25 cellular contexts compared by ENCODE assay signal in the genomic region with DNA sequence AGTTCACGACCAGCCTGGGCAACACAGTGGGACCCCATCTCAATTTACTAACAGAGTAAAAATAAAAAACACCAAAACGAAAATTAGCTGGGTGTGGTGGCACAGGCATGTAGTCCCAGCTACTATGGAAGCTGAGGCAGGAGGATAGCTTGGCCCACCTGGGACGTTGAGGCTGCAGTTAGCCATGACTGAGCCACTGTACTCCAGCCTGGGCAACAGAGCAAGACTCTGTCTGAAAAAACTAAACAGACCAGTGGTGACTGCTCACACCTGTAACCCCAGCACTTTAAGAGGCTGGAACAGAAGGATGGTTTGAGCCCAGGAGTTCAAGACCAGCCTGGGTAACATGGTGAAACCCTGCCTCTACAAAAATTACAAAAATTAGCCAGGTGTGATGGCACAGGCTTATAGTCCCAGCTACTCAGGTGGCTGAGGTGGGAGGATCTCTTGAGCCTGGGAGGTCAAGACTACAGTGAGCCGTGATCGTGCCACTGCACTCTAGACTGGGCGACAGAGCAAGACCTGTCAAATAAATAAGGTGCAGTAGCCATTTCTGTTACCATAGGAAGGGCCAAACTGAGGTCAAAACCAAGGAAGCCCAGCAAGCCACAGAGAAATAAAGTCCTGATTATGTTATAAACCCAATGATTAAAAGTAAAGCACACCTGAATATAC. TPM values are rescaled to one million over a fixed set of nuclear protein-coding genes. Genes with fewer than 3 reads are reported as not detected.
DNase-seq lines count a peak whose midpoint lies in the region; ATAC-seq, FAIRE-seq and TF ChIP-seq lines count a peak whose summit lies in the region.
"Had no signal": no experiment of that assay in that cellular context is flagged by ENCODE, and none has a peak within 500 bp of the region (broad histone marks: within the 10 kb centered on the region; RNA-seq: fewer than 3 reads in every experiment).

No MANE protein-coding gene starts in this region.

- H3K36me3 Mint-ChIP-seq in CD4-positive, CD25-positive, alpha-beta regulatory T cell, result peaks cover 24% of the 10 kb centered on the region
- peaks cover 22% of the 10 kb centered on the region for H3K36me3 Mint-ChIP-seq in activated CD8-positive, alpha-beta T cell treated with anti-CD3 and anti-CD28 coated beads, Interleukin-2, amount 10 ng/mL, durations not matched to agents 7 days and 5 days (ENCODE audit: low read depth)

- H3K18ac ChIP-seq in trophoblast cell (ENCODE audit: low read length), result no peak overlapping the region

- H4K20me1 ChIP-seq in DOHH2 (ENCODE audit: control insufficient read depth, insufficient read depth, low read depth, low read length) (peaks cover 29% of the 10 kb centered on the region), K562 (replicated peaks; ENCODE audit: control insufficient read depth, insufficient read depth, low read length) (no peaks in the 10 kb centered on the region; the same call in 1 of the 2 replicates)

- FAIRE-seq in K562 (lab: Jason Lieb, UNC), result no peak
- FAIRE-seq in frontal cortex (lab: Jason Lieb, UNC), result no peak
- FAIRE-seq: H1 had no signal

- ATAC-seq in CD4-positive, CD25-positive, alpha-beta regulatory T cell (ENCODE audit: low read depth in 2 of 2), result no peak
- ATAC-seq in K562 (no peak; the same call in 2 of the 3 replicates), GM21515 (IDR thresholded peaks at IDR 0.05; ENCODE audit: unreplicated experiment) (no peak)
- ATAC-seq in activated CD8-positive, alpha-beta T cell treated with anti-CD3 and anti-CD28 coated beads, Interleukin-2, amount 10 ng/mL, durations not matched to agents 7 days and 5 days, result no peak
- ATAC-seq: upper lobe of right lung had no signal

- H3K9me3 ChIP-seq in CD4-positive, CD25-positive, alpha-beta regulatory T cell (ENCODE audit: control insufficient read depth in 2 of 2, low read length in 2 of 2), result no peaks in the 10 kb centered on the region
- H3K9me3 ChIP-seq in DOHH2 (ENCODE audit: control insufficient read depth, insufficient read depth, low read length) (no peaks in the 10 kb centered on the region), K562 (replicated peaks; ENCODE audit: control insufficient read depth, insufficient read depth, low read depth, low read length) (no peaks in the 10 kb centered on the region), trophoblast cell (ENCODE audit: insufficient read depth, low read depth, low read length) (no peaks in the 10 kb centered on the region)
- H3K9me3 ChIP-seq: ascending aorta, lower lobe of right lung, ovary, SK-N-SH, upper lobe of right lung had no signal

- H3K4me1 Mint-ChIP-seq in CD4-positive, CD25-positive, alpha-beta regulatory T cell, result peaks cover 33 to 82% (median 53%) of the 10 kb centered on the region in 4 donors
- peaks cover 31% of the 10 kb centered on the region for H3K4me1 Mint-ChIP-seq in activated CD8-positive, alpha-beta T cell treated with anti-CD3 and anti-CD28 coated beads, Interleukin-2, amount 10 ng/mL, durations not matched to agents 7 days and 5 days (ENCODE audit: low read depth)

- peak overlapping the region; percentile 6 for H3K27ac ChIP-seq in CD4-positive, CD25-positive, alpha-beta regulatory T cell (ENCODE audit: insufficient read depth, low read length, poor library complexity, severe bottlenecking)
- H3K27ac ChIP-seq in DOHH2 (ENCODE audit: low read depth, low read length) (peak overlapping the region; percentile 23; the same call in 1 of the 2 replicates), K562 (ENCODE audit: extremely low read depth, low read depth, low read length) (no peak overlapping the region), trophoblast cell (ENCODE audit: low read depth, low read length) (no peak overlapping the region)
- H3K27ac ChIP-seq: ascending aorta, lower lobe of right lung, ovary, upper lobe of right lung had no signal

- peaks cover 3% of the 10 kb centered on the region for H3K36me3 ChIP-seq in CD4-positive, CD25-positive, alpha-beta regulatory T cell (ENCODE audit: control insufficient read depth, insufficient read depth, low read length)
- H3K36me3 ChIP-seq in DOHH2 (ENCODE audit: control insufficient read depth, low read length) (peaks cover 49% of the 10 kb centered on the region), K562 (ENCODE audit: control insufficient read depth, insufficient read depth, low read length) (peaks cover 22% of the 10 kb centered on the region), trophoblast cell (ENCODE audit: control insufficient read depth in 1 of 2, insufficient read depth in 2 of 2, low read length in 2 of 2) (peaks cover 0 to 5% of the 10 kb centered on the region in 2 experiments)
- H3K36me3 ChIP-seq: ascending aorta, lower lobe of right lung, ovary, upper lobe of right lung had no signal

- H2AFZ ChIP-seq in K562 (ENCODE audit: low read depth, low read length) (no peak overlapping the region), trophoblast cell (ENCODE audit: insufficient read depth, low read length, poor library complexity) (no peak overlapping the region)

- H3K4ac ChIP-seq in trophoblast cell (ENCODE audit: low read depth, low read length), result peak overlapping the region; percentile 99

- no peak overlapping the region for H2BK12ac ChIP-seq in trophoblast cell (ENCODE audit: low read length)

- H2AK5ac ChIP-seq in trophoblast cell (ENCODE audit: low read length), result no peak overlapping the region

- CTCF ChIA-PET in K562 (lab: Yijun Ruan, JAX; ENCODE audit: low intra/inter-chr PET ratio), result no interaction called here
- CTCF ChIA-PET in activated CD8-positive, alpha-beta T cell treated with anti-CD3 and anti-CD28 coated beads, Interleukin-2, amount 10 ng/mL, durations not matched to agents 7 days and 5 days (lab: Charles Lee), result interaction anchor here (1.8 kb wide), 1 partner anchor 31 kb away, joined by 8 read pairs; no protein-coding TSS in a partner anchor

- H3K79me2 ChIP-seq in DOHH2 (ENCODE audit: control insufficient read depth, low read length) (peaks cover 100% of the 10 kb centered on the region), K562 (ENCODE audit: control insufficient read depth, insufficient read depth, low read length) (peaks cover 98% of the 10 kb centered on the region), trophoblast cell (ENCODE audit: control insufficient read depth, insufficient read depth, low read length, poor library complexity) (peaks cover 34% of the 10 kb centered on the region)

- peaks cover 57% of the 10 kb centered on the region for H3K4me1 ChIP-seq in CD4-positive, CD25-positive, alpha-beta regulatory T cell (ENCODE audit: control insufficient read depth, insufficient read depth, low read length, poor library complexity, severe bottlenecking)
- H3K4me1 ChIP-seq in DOHH2 (ENCODE audit: control insufficient read depth, low read length) (peaks cover 97% of the 10 kb centered on the region), K562 (replicated peaks in 1 of 2; ENCODE audit: control insufficient read depth in 2 of 2, insufficient read depth in 2 of 2, low read length in 2 of 2) (peaks cover 6 to 11% of the 10 kb centered on the region in 2 experiments; a peak in 3 of 5 replicates), trophoblast cell (ENCODE audit: control insufficient read depth in 1 of 2, insufficient read depth in 2 of 2, low read length in 2 of 2) (peaks cover 0 to 4% of the 10 kb centered on the region in 2 experiments)

- no peaks in the 10 kb centered on the region; the same call in 1 of the 2 replicates for H3F3A ChIP-seq in DOHH2 (ENCODE audit: control insufficient read depth, insufficient read depth)

- H3K9ac ChIP-seq in K562 (ENCODE audit: insufficient read depth in 1 of 2, low read depth in 2 of 2, low read length in 2 of 2) (no peak overlapping the region), trophoblast cell (ENCODE audit: low read length) (no peak overlapping the region)
- H3K9ac ChIP-seq: SK-N-SH had no signal

- H3K27ac Mint-ChIP-seq in CD4-positive, CD25-positive, alpha-beta regulatory T cell, result peak overlapping the region in 2 of 3 donors; percentile 83 to 89
- H3K27ac Mint-ChIP-seq in activated CD8-positive, alpha-beta T cell treated with anti-CD3 and anti-CD28 coated beads, Interleukin-2, amount 10 ng/mL, durations not matched to agents 7 days and 5 days, result no peak overlapping the region

- peaks cover 0 to 2% (median 0%) of the 10 kb centered on the region in 7 donors for H3K9me3 Mint-ChIP-seq in CD4-positive, CD25-positive, alpha-beta regulatory T cell
- H3K9me3 Mint-ChIP-seq in activated CD8-positive, alpha-beta T cell treated with anti-CD3 and anti-CD28 coated beads, Interleukin-2, amount 10 ng/mL, durations not matched to agents 7 days and 5 days (ENCODE audit: insufficient read depth), result no peaks in the 10 kb centered on the region
- H3K9me3 Mint-ChIP-seq: activated naive CD4-positive, alpha-beta T cell treated with anti-CD3 and anti-CD28 coated beads, Interleukin-2, amount 50 U/mL, for 24 hours; CD4-positive, alpha-beta memory T cell had no signal

- H3K27me3 ChIP-seq in CD4-positive, CD25-positive, alpha-beta regulatory T cell (ENCODE audit: control insufficient read depth, insufficient read depth, low read length), result no peaks in the 10 kb centered on the region
- H3K27me3 ChIP-seq in DOHH2 (ENCODE audit: control insufficient read depth, low read length) (no peaks in the 10 kb centered on the region), K562 (ENCODE audit: control insufficient read depth in 2 of 2, insufficient read depth in 2 of 2, low read length in 2 of 2) (no peaks in the 10 kb centered on the region), trophoblast cell (ENCODE audit: insufficient read depth, low read length) (no peaks in the 10 kb centered on the region)
- H3K27me3 ChIP-seq: ascending aorta, ovary, upper lobe of right lung had no signal

- no peak overlapping the region for H2BK120ac ChIP-seq in trophoblast cell (ENCODE audit: insufficient read depth, low read length, poor library complexity)

- no peak for TF ChIP-seq RAD21 in K562 (CRISPR knock-in tag; conservative IDR thresholded peaks at IDR 0.05 in 1 of 2, IDR thresholded peaks at IDR 0.05 in 1 of 2)

- POLR2A ChIA-PET in K562 (lab: Yijun Ruan, JAX), result interaction anchor here (0.6 to 1.8 kb wide), 4 partner anchors 9 to 23 kb away, joined by 3 to 6 read pairs (median 4); no protein-coding TSS in a partner anchor
- POLR2A ChIA-PET in activated CD8-positive, alpha-beta T cell treated with anti-CD3 and anti-CD28 coated beads, Interleukin-2, amount 10 ng/mL, durations not matched to agents 7 days and 5 days (lab: Charles Lee), result no interaction called here

- H4K8ac ChIP-seq in trophoblast cell (ENCODE audit: low read depth, low read length), result no peak overlapping the region

- H3K27me3 Mint-ChIP-seq in CD4-positive, CD25-positive, alpha-beta regulatory T cell, result no peaks in the 10 kb centered on the region
- H3K27me3 Mint-ChIP-seq in activated CD8-positive, alpha-beta T cell treated with anti-CD3 and anti-CD28 coated beads, Interleukin-2, amount 10 ng/mL, durations not matched to agents 7 days and 5 days (ENCODE audit: low read depth), result no peaks in the 10 kb centered on the region
- H3K27me3 Mint-ChIP-seq: activated naive CD4-positive, alpha-beta T cell treated with anti-CD3 and anti-CD28 coated beads, Interleukin-2, amount 50 U/mL, for 24 hours; CD4-positive, alpha-beta memory T cell had no signal

- no peak for DNase-seq in CD4-positive, CD25-positive, alpha-beta regulatory T cell
- no peak for DNase-seq in K562 (ENCODE audit: extremely low read depth in 1 of 4, low spot score in 3 of 4)
- DNase-seq in trophoblast cell, result no peak
- no peak for DNase-seq in activated CD8-positive, alpha-beta T cell treated with anti-CD3 and anti-CD28 coated beads, Interleukin-2, amount 10 ng/mL, durations not matched to agents 7 days and 5 days
- DNase-seq in frontal cortex (ENCODE audit: low spot score in 2 of 2), result no peak
- DNase-seq: activated CD4-positive, alpha-beta T cell treated with anti-CD3 and anti-CD28 coated beads for 48 hours; CD4-positive, alpha-beta memory T cell; central memory CD4-positive, alpha-beta T cell; DMS 273 treated with DMSO at 0.1 percent for 48 hours; islet precursor cell; lower lobe of right lung; MV-4-11; NCI-H1436 treated with DMSO at 0.1 percent for 48 hours; NCI-H2107; NCI-H446; NCI-H774; ovary; SK-N-SH; stimulated activated CD4-positive, alpha-beta T cell treated with anti-CD3 and anti-CD28 coated beads, Interleukin-2, amount 100 ng/mL, for 48 hours; upper lobe of right lung had no signal

- no peak overlapping the region for H3K14ac ChIP-seq in trophoblast cell (ENCODE audit: low read length)

- no peak for TF ChIP-seq EP300 in K562 (IDR thresholded peaks at IDR 0.05; ENCODE audit: low read length)

- H3K9me2 ChIP-seq in DOHH2 (replicated peaks; ENCODE audit: control insufficient read depth, low read length), result no peaks in the 10 kb centered on the region
- H3K9me2 ChIP-seq: SK-N-SH had no signal

- peak overlapping the region; percentile 64 for H3K4me2 ChIP-seq in DOHH2 (ENCODE audit: low read length)
- no peak overlapping the region for H3K4me2 ChIP-seq in K562 (ENCODE audit: insufficient read depth, low read length)
- no peak overlapping the region for H3K4me2 ChIP-seq in trophoblast cell (ENCODE audit: low read length)
- H3K4me2 ChIP-seq: SK-N-SH had no signal

- H3K4me3 Mint-ChIP-seq in CD4-positive, CD25-positive, alpha-beta regulatory T cell, result peak overlapping the region; percentile 18 to 83 (median 76)
- H3K4me3 Mint-ChIP-seq in activated CD8-positive, alpha-beta T cell treated with anti-CD3 and anti-CD28 coated beads, Interleukin-2, amount 10 ng/mL, durations not matched to agents 7 days and 5 days, result no peak overlapping the region

- H3K4me3 ChIP-seq in CD4-positive, CD25-positive, alpha-beta regulatory T cell (ENCODE audit: low read depth, low read length), result peak overlapping the region; percentile 68
- H3K4me3 ChIP-seq in DOHH2 (ENCODE audit: low read length), result no peak overlapping the region
- H3K4me3 ChIP-seq in K562, result no peak overlapping the region
- no peak overlapping the region for H3K4me3 ChIP-seq in trophoblast cell (ENCODE audit: low read depth, low read length)
- H3K4me3 ChIP-seq: ascending aorta, lower lobe of right lung, ovary, upper lobe of right lung had no signal

- H3K9me1 ChIP-seq in K562 (ENCODE audit: control insufficient read depth, insufficient read depth, low read length), result no peaks in the 10 kb centered on the region

- no peak overlapping the region for H4K91ac ChIP-seq in trophoblast cell (ENCODE audit: low read depth, low read length)

- H4K12ac ChIP-seq in trophoblast cell (ENCODE audit: low read depth, low read length), result peak overlapping the region; percentile 43

- TF ChIP-seq CTCF in DOHH2 (IDR thresholded peaks at IDR 0.05; ENCODE audit: low read depth, low read length, poor library complexity, severe bottlenecking) (no peak), K562 (IDR thresholded peaks at IDR 0.05 in 2 of 3, conservative IDR thresholded peaks at IDR 0.05 in 1 of 3; ENCODE audit: insufficient read depth in 2 of 3, low read depth in 1 of 3, low read length in 3 of 3) (no peak)

- H3K23ac ChIP-seq in trophoblast cell (ENCODE audit: low read length), result no peak overlapping the region

- TF ChIP-seq POLR2A in K562 (conservative IDR thresholded peaks at IDR 0.05), result no peak

- BruUV-seq in K562 (replicated peaks; lab: Mats Ljungman, UMichigan), result no TSS peak

- in situ Hi-C loops in K562 (cut with MboI), result no loop called here

- intact Hi-C loops in K562 (cut with micrococcal nuclease), result no loop called here

- no peak overlapping the region for H2BK5ac ChIP-seq in trophoblast cell (ENCODE audit: low read depth, low read length, poor library complexity)

- peaks cover 3% of the 10 kb centered on the region for H3K79me1 ChIP-seq in trophoblast cell (ENCODE audit: low read length)

- 75% methylated on average over 6 of the region's 6 CpGs for whole genome bisulfite sequencing in K562 (ENCODE audit: insufficient coverage, low coverage, missing lambda C conversion rate)
- WGBS in trophoblast cell (ENCODE audit: extremely low coverage, insufficient coverage, insufficient read length), result no CpG with 5 or more reads among the region's 6 CpGs

RNA-seq across cellular contexts. Expression of a gene that starts 14.0 kb away (rescaled TPM):
- total RNA-seq in CD4-positive, CD25-positive, alpha-beta regulatory T cell, result 197 TPM
- polyA plus RNA-seq in CD4-positive, CD25-positive, alpha-beta regulatory T cell, result 10 to 100 TPM; 16.6 to 20.9 (median 17.5) TPM
- total RNA-seq in K562 (2011; cell fraction: chromatin; rRNA removed; ENCODE audit: low replicate concordance), result 203 and 710 TPM in 2 replicates
- 62.7 and 117 TPM in 2 replicates for total RNA-seq in K562 (2011; cell fraction: nucleolus; rRNA removed)
- 187 and 292 TPM in 2 replicates for total RNA-seq in K562 (2011; cell fraction: nucleoplasm; rRNA removed)
- total RNA-seq in K562 (2014; rRNA removed) (61.8 and 61.9 TPM in 2 replicates), K562 (2014; rRNA removed; fragmentation: Illumina TruSeq; extraction: Trizol) (98.7 and 111 TPM in 2 replicates), K562 (2015; rRNA removed; fragmentation: Illumina TruSeq; extraction: Trizol) (89.9 and 94.3 TPM in 2 replicates), K562 (2021) (67.8 and 73.6 TPM in 2 replicates), frontal cortex (177 TPM)
- polyA plus RNA-seq in K562 (2011; rRNA removed) (69.1 and 82.1 TPM in 2 replicates), K562 (2014; fragmentation: Illumina TruSeq; extraction: Trizol) (83.8 and 108 TPM in 2 replicates), K562 (2014; fragmentation: Nextera tagmentation; extraction: Ambion mirVana) (10 to 100 TPM; 19.8 to 38.7 TPM), K562 (2014; rRNA removed) (48.3 and 54.1 TPM in 2 replicates)
- 24.1 and 44.7 TPM in 2 replicates for polyA plus RNA-seq in K562 (2011; cell fraction: cytosol; rRNA removed)
- polyA plus RNA-seq in K562 (2011; cell fraction: nucleus; rRNA removed), result 109 and 150 TPM in 2 replicates
- polyA plus RNA-seq in K562 (2012), result 46.1 and 63.7 TPM in 2 replicates
- 252 and 297 TPM in 2 replicates for polyA minus RNA-seq in K562 (2011; rRNA and poly(A)+ RNA removed)
- 70.3 and 94.8 TPM in 2 replicates for polyA minus RNA-seq in K562 (2011; cell fraction: cytosol; rRNA and poly(A)+ RNA removed)
- 139 and 212 TPM in 2 replicates for polyA minus RNA-seq in K562 (2011; cell fraction: nucleus; rRNA and poly(A)+ RNA removed)
- polyA plus RNA-seq in trophoblast cell (2013), result 57.1 and 59.1 TPM in 2 replicates
- 10 to 100 TPM; 80.4 to 84.7 TPM for total RNA-seq in activated CD8-positive, alpha-beta T cell treated with anti-CD3 and anti-CD28 coated beads, Interleukin-2, amount 10 ng/mL, durations not matched to agents 7 days and 5 days

Comparison
In these comparisons a context has a peak if more than half of its experiments do, and no peak if none do; other contexts are left out.
1. H3K27ac ChIP-seq: peak in CD4-positive, CD25-positive, alpha-beta regulatory T cell (single experiment) and DOHH2 (single experiment); none in K562 (single experiment) and trophoblast cell (single experiment).